In genomic region chr17:59684967-59685366, GRCh38 we compare ENCODE assay signal across 28 cellular contexts.
"Had no signal": no experiment of that assay in that cellular context is flagged by ENCODE, and none has a peak within 500 bp of the region (broad histone marks: within the 10 kb centered on the region; RNA-seq: fewer than 3 reads in every experiment).

No MANE protein-coding gene starts in this region.

- H3K4me1 ChIP-seq: prostate gland, suprapubic skin, upper lobe of right lung had no signal

- H3K27me3 Mint-ChIP-seq: activated CD4-positive, alpha-beta T cell treated with anti-CD3 and anti-CD28 coated beads, Interleukin-2, amount 10 ng/mL, durations not matched to agents 7 days and 5 days; effector memory CD8-positive, alpha-beta T cell; stimulated activated naive B cell treated with anti-CD40 and anti-IgM and Interleukin-4, amounts not matched to agents 10 μg/mL and 1 μg/mL and 100 μg/mL, for 72 hours; T-cell had no signal

- H3K27ac Mint-ChIP-seq: activated CD4-positive, alpha-beta T cell treated with anti-CD3 and anti-CD28 coated beads, Interleukin-2, amount 10 ng/mL, durations not matched to agents 7 days and 5 days; nephron; T-helper 2 cell treated with Interferon-gamma antibody and Interleukin-4, amounts not matched to agents 5 μg/mL and 100 μg/mL, for 36 hours had no signal

- H3K4me3 ChIP-seq: colonic mucosa, dorsolateral prefrontal cortex, gastroesophageal sphincter, prostate gland, sigmoid colon, suprapubic skin, tibial artery, upper lobe of right lung had no signal

- H3K9me3 ChIP-seq: colonic mucosa, gastroesophageal sphincter, prostate gland, sigmoid colon, suprapubic skin, tibial artery, upper lobe of right lung had no signal

- H3K27me3 ChIP-seq: colonic mucosa, dorsolateral prefrontal cortex, gastroesophageal sphincter, sigmoid colon, suprapubic skin, tibial artery, upper lobe of right lung had no signal

- DNase-seq: activated CD4-positive, alpha-beta T cell treated with anti-CD3 and anti-CD28 coated beads for 1 hour; activated CD4-positive, alpha-beta T cell treated with anti-CD3 and anti-CD28 coated beads, Interleukin-2, amount 10 ng/mL, durations not matched to agents 7 days and 5 days; activated CD8-positive, alpha-beta memory T cell treated with anti-CD3 and anti-CD28 coated beads for 24 hours; activated CD8-positive, alpha-beta memory T cell treated with anti-CD3 and anti-CD28 coated beads, Interleukin-2, amount 50 U/mL, for 4 hours; activated naive CD4-positive, alpha-beta T cell; activated T-cell treated with anti-CD3 and anti-CD28 coated beads, Interleukin-2, amount 50 U/mL, for 4 hours; cerebellar nuclear complex; colonic mucosa; dorsolateral prefrontal cortex; effector memory CD8-positive, alpha-beta T cell; hippocampal formation; left cardiac atrium; mammary epithelial cell; retina; sigmoid colon; small intestine; stimulated activated CD4-positive, alpha-beta T cell treated with anti-CD3 and anti-CD28 coated beads, Interleukin-15, amount 100 ng/mL, for 24 hours; stimulated activated CD4-positive, alpha-beta T cell treated with anti-CD3 and anti-CD28 coated beads, Interleukin-2, amount 100 ng/mL, for 24 hours; stimulated activated naive B cell treated with anti-CD40 and anti-IgM and Interleukin-4, amounts not matched to agents 10 μg/mL and 1 μg/mL and 100 μg/mL, for 72 hours; T-cell; tibial artery; upper lobe of right lung had no signal

- ATAC-seq: activated naive CD4-positive, alpha-beta T cell treated with anti-CD3 and anti-CD28 coated beads, Interleukin-2, amount 50 U/mL, for 72 hours; activated T-cell treated with anti-CD3 and anti-CD28 coated beads, Interleukin-2, amount 50 U/mL, for 4 hours; effector memory CD8-positive, alpha-beta T cell; gastroesophageal sphincter; left cardiac atrium; stimulated activated naive B cell treated with anti-CD40 and anti-IgM and Interleukin-4, amounts not matched to agents 10 μg/mL and 1 μg/mL and 100 μg/mL, for 72 hours; T-cell; upper lobe of right lung had no signal

- H3K27ac ChIP-seq: colonic mucosa, gastroesophageal sphincter, prostate gland, sigmoid colon, suprapubic skin, tibial artery, upper lobe of right lung had no signal

- H3K4me1 Mint-ChIP-seq: nephron had no signal

- H3K9me3 Mint-ChIP-seq: activated CD4-positive, alpha-beta T cell treated with anti-CD3 and anti-CD28 coated beads, Interleukin-2, amount 10 ng/mL, durations not matched to agents 7 days and 5 days; activated naive CD4-positive, alpha-beta T cell treated with anti-CD3 and anti-CD28 coated beads, Interleukin-2, amount 50 U/mL, for 72 hours; activated T-cell treated with anti-CD3 and anti-CD28 coated beads, Interleukin-2, amount 50 U/mL, for 4 hours; effector memory CD8-positive, alpha-beta T cell; nephron; stimulated activated naive B cell treated with anti-CD40 and anti-IgM and Interleukin-4, amounts not matched to agents 10 μg/mL and 1 μg/mL and 100 μg/mL, for 72 hours; T-cell; T-helper 2 cell treated with Interferon-gamma antibody and Interleukin-4, amounts not matched to agents 5 μg/mL and 100 μg/mL, for 36 hours had no signal

- H3K4me3 Mint-ChIP-seq: activated CD4-positive, alpha-beta T cell treated with anti-CD3 and anti-CD28 coated beads, Interleukin-2, amount 10 ng/mL, durations not matched to agents 7 days and 5 days; activated T-cell treated with anti-CD3 and anti-CD28 coated beads, Interleukin-2, amount 50 U/mL, for 4 hours; effector memory CD8-positive, alpha-beta T cell; nephron; stimulated activated naive B cell treated with anti-CD40 and anti-IgM and Interleukin-4, amounts not matched to agents 10 μg/mL and 1 μg/mL and 100 μg/mL, for 72 hours; T-helper 2 cell treated with Interferon-gamma antibody and Interleukin-4, amounts not matched to agents 5 μg/mL and 100 μg/mL, for 36 hours had no signal
